In the genomic region with DNA sequence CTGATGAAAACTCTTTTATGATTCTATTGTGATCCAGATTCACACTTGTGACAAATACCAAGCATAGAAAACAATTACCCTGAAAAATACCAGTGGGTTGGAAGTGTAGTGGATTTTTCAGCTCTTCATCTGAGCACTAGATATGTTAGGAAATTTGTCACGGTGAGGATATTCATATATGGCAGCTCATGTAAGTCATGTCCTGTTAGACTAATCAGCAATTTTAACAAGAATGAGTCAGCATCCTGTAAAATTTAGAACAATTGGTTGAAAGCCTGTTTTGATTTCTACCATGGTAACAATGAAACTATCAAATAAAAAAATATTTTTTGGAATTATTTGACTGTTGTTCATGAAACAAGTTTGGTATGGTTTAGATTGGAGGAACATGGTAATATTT, we compare ENCODE assay signal across 17 cellular contexts.
DNase-seq lines count a peak whose midpoint lies in the region; TF ChIP-seq lines count a peak whose summit lies in the region.
"Had no signal": no experiment of that assay in that cellular context is flagged by ENCODE, and none has a peak within 500 bp of the region (broad histone marks: within the 10 kb centered on the region; RNA-seq: fewer than 3 reads in every experiment).

No MANE protein-coding gene starts in this region.

- no peaks in the 10 kb centered on the region for H3K9me3 Mint-ChIP-seq in mesothelial cell of epicardium
- H3K9me3 Mint-ChIP-seq: stimulated activated naive CD8-positive, alpha-beta T cell treated with anti-CD3 and anti-CD28 coated beads, Interleukin-15, Interleukin-2, amounts not matched to agents 100 ng/mL and 50 ng/mL, for 24 hours; T-helper 2 cell treated with Interferon-gamma antibody and Interleukin-4, amounts not matched to agents 5 μg/mL and 100 μg/mL, for 36 hours had no signal

- no peak for TF ChIP-seq CTCF in NB4 (IDR thresholded peaks at IDR 0.05; ENCODE audit: low read depth, low read length)
- TF ChIP-seq CTCF in choroid plexus epithelial cell (conservative IDR thresholded peaks at IDR 0.05; ENCODE audit: low read depth, low read length): no peak
- TF ChIP-seq CTCF in mesothelial cell of epicardium (IDR thresholded peaks at IDR 0.05; ENCODE audit: unreplicated experiment): no peak
- no peak for TF ChIP-seq CTCF in GM10248 (IDR thresholded peaks at IDR 0.05; ENCODE audit: control extremely low read depth, extremely low read depth, low read depth, missing control alignments)

- H3K4me1 ChIP-seq in mesodermal cell (ENCODE audit: control insufficient read depth, insufficient read depth, low read length, poor library complexity, severe bottlenecking): peaks cover 10% of the 10 kb centered on the region
- H3K4me1 ChIP-seq: pancreas had no signal

- no peaks in the 10 kb centered on the region for H3K9me3 ChIP-seq in mesodermal cell (ENCODE audit: control insufficient read depth, low read length)
- H3K9me3 ChIP-seq: pancreas had no signal

- no peaks in the 10 kb centered on the region for H3K36me3 Mint-ChIP-seq in mesothelial cell of epicardium
- H3K36me3 Mint-ChIP-seq: memory B cell had no signal

- H3K4me1 Mint-ChIP-seq in mesothelial cell of epicardium: no peaks in the 10 kb centered on the region
- H3K4me1 Mint-ChIP-seq: memory B cell had no signal

- H3K4me3 ChIP-seq in NB4 (ENCODE audit: low read depth, low read length): no peak overlapping the region
- no peak overlapping the region for H3K4me3 ChIP-seq in choroid plexus epithelial cell (ENCODE audit: low read depth, low read length)
- no peak overlapping the region for H3K4me3 ChIP-seq in mesodermal cell (ENCODE audit: extremely low read depth, insufficient read depth, low read length, poor library complexity, severe bottlenecking)
- H3K4me3 ChIP-seq: pancreas had no signal

- H3K36me3 ChIP-seq in mesodermal cell (ENCODE audit: control insufficient read depth, insufficient read depth, low read length): no peaks in the 10 kb centered on the region
- H3K36me3 ChIP-seq: pancreas had no signal

- no peak for TF ChIP-seq POLR2A in NB4 (IDR thresholded peaks at IDR 0.05; ENCODE audit: extremely low read depth, insufficient read length)

- H3K27ac ChIP-seq in mesodermal cell (ENCODE audit: low read depth, low read length, severe bottlenecking): peak overlapping the region; percentile 48
- H3K27ac ChIP-seq: KMS-11, pancreas had no signal

- 100% methylated on average over 1 of the region's 1 CpG; no CpG with 5 or more reads in 1 of the 2 experiments for WGBS in mesodermal cell (ENCODE audit: insufficient coverage in 2 of 2), 2 experiments

- CTCF ChIA-PET in GM10248 (lab: Yijun Ruan, JAX): no interaction called here

- H3K27ac Mint-ChIP-seq in mesothelial cell of epicardium: no peak overlapping the region
- H3K27ac Mint-ChIP-seq: memory B cell; stimulated activated naive CD8-positive, alpha-beta T cell treated with anti-CD3 and anti-CD28 coated beads, Interleukin-15, Interleukin-2, amounts not matched to agents 100 ng/mL and 50 ng/mL, for 24 hours; T-helper 2 cell treated with Interferon-gamma antibody and Interleukin-4, amounts not matched to agents 5 μg/mL and 100 μg/mL, for 36 hours had no signal

- no peak overlapping the region for H3K4me3 Mint-ChIP-seq in mesothelial cell of epicardium
- H3K4me3 Mint-ChIP-seq: memory B cell; stimulated activated naive CD8-positive, alpha-beta T cell treated with anti-CD3 and anti-CD28 coated beads, Interleukin-15, Interleukin-2, amounts not matched to agents 100 ng/mL and 50 ng/mL, for 24 hours; T-helper 2 cell treated with Interferon-gamma antibody and Interleukin-4, amounts not matched to agents 5 μg/mL and 100 μg/mL, for 36 hours had no signal

- H3K27me3 Mint-ChIP-seq in mesothelial cell of epicardium (ENCODE audit: low read depth): no peaks in the 10 kb centered on the region
- H3K27me3 Mint-ChIP-seq: memory B cell; stimulated activated naive CD8-positive, alpha-beta T cell treated with anti-CD3 and anti-CD28 coated beads, Interleukin-15, Interleukin-2, amounts not matched to agents 100 ng/mL and 50 ng/mL, for 24 hours had no signal

- POLR2A ChIA-PET in GM10248 (lab: Yijun Ruan, JAX): no interaction called here

- DNase-seq in EL: peak; percentile 37
- peak; percentile 14 for DNase-seq in NB4 (ENCODE audit: low read depth)
- DNase-seq in choroid plexus epithelial cell (ENCODE audit: low read depth): peak; percentile 59
- no peak for DNase-seq in HuH-7 (ENCODE audit: low spot score)
- DNase-seq in mesothelial cell of epicardium (ENCODE audit: low spot score in 2 of 2, unreplicated experiment in 2 of 2): no peak
- DNase-seq in NCI-H1694 treated with DMSO at 0.1 percent for 48 hours (lab: John Stamatoyannopoulos, UW): no peak
- no peak for DNase-seq in GM10248 (ENCODE audit: extremely low spot score)
- DNase-seq: activated naive CD4-positive, alpha-beta T cell treated with Interleukin-2 at 50 U/mL for 16 hours; COR-L47; NCI-H2107; pancreas; stimulated activated CD4-positive, alpha-beta T cell treated with anti-CD3 and anti-CD28 coated beads, Interleukin-4, amount 100 ng/mL, for 24 hours had no signal

Comparison
In these comparisons a context has a peak if more than half of its experiments do, and no peak if none do; other contexts are left out.
1. DNase-seq: peak in EL (single experiment), NB4 (single experiment) and choroid plexus epithelial cell (single experiment); none in HuH-7 (single experiment), mesothelial cell of epicardium (0 of 2), NCI-H1694 treated with DMSO at 0.1 percent for 48 hours (single experiment) and GM10248 (single experiment).